In genomic region chr17:44536090-44536960, GRCh38 we compare ENCODE assay signal across 9 cellular contexts. TPM values are rescaled to one million over a fixed set of nuclear protein-coding genes. Genes with fewer than 3 reads are reported as not detected.
DNase-seq lines count a peak whose midpoint lies in the region; FAIRE-seq and TF ChIP-seq lines count a peak whose summit lies in the region.
"Had no signal": no experiment of that assay in that cellular context is flagged by ENCODE, and none has a peak within 500 bp of the region (broad histone marks: within the 10 kb centered on the region; RNA-seq: fewer than 3 reads in every experiment).

No MANE protein-coding gene starts in this region.

- no peak overlapping the region for H3K4me2 ChIP-seq in keratinocyte (ENCODE audit: control insufficient read depth, extremely low read depth, insufficient read depth, low read depth, low read length)

- H3K4me3 ChIP-seq in HEK293 (ENCODE audit: low read depth, low read length) = no peak overlapping the region
- H3K4me3 ChIP-seq in adipocyte (ENCODE audit: low read length) = no peak overlapping the region
- no peak overlapping the region for H3K4me3 ChIP-seq in keratinocyte (ENCODE audit: control insufficient read depth in 2 of 3, extremely low read depth in 1 of 3, insufficient read depth in 2 of 3, low read depth in 1 of 3, low read length in 3 of 3)
- H3K4me3 ChIP-seq in subcutaneous abdominal adipose tissue (ENCODE audit: low read depth in 1 of 5, low read length in 5 of 5) = peak overlapping the region in 1 of 5 donors; percentile 32

- H3K27ac ChIP-seq in HEK293 (ENCODE audit: extremely low read depth, low read depth, low read length) (0 out of 2 replicates have a peak overlapping the region, but pooled peaks have one; percentile 32), keratinocyte (ENCODE audit: control insufficient read depth, insufficient read depth, low read length) (no peak overlapping the region), subcutaneous abdominal adipose tissue (ENCODE audit: low read depth, low read length) (peak overlapping the region; percentile 24)

- no peaks in the 10 kb centered on the region for H3K9me1 ChIP-seq in keratinocyte (ENCODE audit: control insufficient read depth, extremely low read depth, insufficient read depth, low read length)

- DNase-seq in adipocyte (ENCODE audit: low read depth) (peak; percentile 44), keratinocyte (ENCODE audit: low read depth, low spot score) (no peak), GM13976 (ENCODE audit: low spot score) (no peak), cerebellar nuclear complex (lab: John Stamatoyannopoulos, UW) (no peak)
- no peak for DNase-seq in stimulated activated CD4-positive, alpha-beta T cell treated with anti-CD3 and anti-CD28 coated beads, Interleukin-15, amount 100 ng/mL, for 24 hours
- DNase-seq: activated CD4-positive, alpha-beta T cell treated with anti-CD3 and anti-CD28 coated beads for 36 hours had no signal

- H3K4me1 ChIP-seq in HEK293 (ENCODE audit: control insufficient read depth, insufficient read depth, low read length) = no peaks in the 10 kb centered on the region; the same call in 1 of the 2 replicates
- H3K4me1 ChIP-seq in adipocyte (ENCODE audit: control insufficient read depth, insufficient read depth, low read length) = peaks cover 25% of the 10 kb centered on the region
- H3K4me1 ChIP-seq in keratinocyte (ENCODE audit: control insufficient read depth, extremely low read depth, insufficient read depth, low read length) = peaks cover 5% of the 10 kb centered on the region
- peaks cover 2 to 20% (median 18%) of the 10 kb centered on the region in 5 donors for H3K4me1 ChIP-seq in subcutaneous abdominal adipose tissue (ENCODE audit: control insufficient read depth in 5 of 5, insufficient read depth in 5 of 5, low read length in 5 of 5)

- no peak for FAIRE-seq in keratinocyte (lab: Jason Lieb, UNC)

- H3K36me3 ChIP-seq in HEK293 (ENCODE audit: control insufficient read depth in 2 of 2, insufficient read depth in 1 of 2, low read length in 2 of 2) (no peaks in the 10 kb centered on the region), adipocyte (ENCODE audit: control insufficient read depth, insufficient read depth, low read length, severe bottlenecking) (no peaks in the 10 kb centered on the region), keratinocyte (ENCODE audit: control insufficient read depth in 2 of 2, extremely low read depth in 1 of 2, insufficient read depth in 2 of 2, low read length in 2 of 2) (no peaks in the 10 kb centered on the region), subcutaneous abdominal adipose tissue (ENCODE audit: control insufficient read depth in 5 of 5, insufficient read depth in 5 of 5, low read length in 5 of 5) (no peaks in the 10 kb centered on the region)

- no peaks in the 10 kb centered on the region for H3K9me3 ChIP-seq in HEK293 (ENCODE audit: control insufficient read depth, insufficient read depth, low read depth, low read length)
- H3K9me3 ChIP-seq in adipocyte (ENCODE audit: control insufficient read depth, low read length) = no peaks in the 10 kb centered on the region
- no peaks in the 10 kb centered on the region for H3K9me3 ChIP-seq in keratinocyte (ENCODE audit: control insufficient read depth, low read depth, low read length)
- H3K9me3 ChIP-seq in subcutaneous abdominal adipose tissue (ENCODE audit: control insufficient read depth in 5 of 5, low read length in 5 of 5) = no peaks in the 10 kb centered on the region

- H3K9ac ChIP-seq in adipocyte (ENCODE audit: low read length) = peak overlapping the region; percentile 67
- no peak overlapping the region for H3K9ac ChIP-seq in keratinocyte (ENCODE audit: control insufficient read depth, extremely low read depth, insufficient read depth, low read length)
- peak overlapping the region in 3 of 5 donors; percentile 0 to 54 (median 32) for H3K9ac ChIP-seq in subcutaneous abdominal adipose tissue (ENCODE audit: low read length in 5 of 5)

- TF ChIP-seq CTCF in HEK293 (tag by site-specific recombination; IDR thresholded peaks at IDR 0.05) = no peak
- no peak for TF ChIP-seq CTCF in keratinocyte (optimal IDR thresholded peaks at IDR 0.05 in 1 of 3, IDR thresholded peaks at IDR 0.05 in 1 of 3, conservative IDR thresholded peaks at IDR 0.05 in 1 of 3; ENCODE audit: extremely low read depth in 1 of 3, insufficient read depth in 2 of 3, low read length in 3 of 3)
- no peak for TF ChIP-seq CTCF in GM13976 (IDR thresholded peaks at IDR 0.05; ENCODE audit: borderline replicate concordance, control extremely low read depth, extremely low read depth, insufficient read depth, missing control alignments)

- no peaks in the 10 kb centered on the region for H3K79me2 ChIP-seq in keratinocyte (ENCODE audit: control insufficient read depth, insufficient read depth, low read length)

- CTCF ChIA-PET in HEK293 (lab: Yijun Ruan, JAX) = interaction anchor here (0.6 to 7.3 kb wide), 12 partner anchors 13 to 1407 kb away, joined by 3 to 100 read pairs (median 4); no protein-coding TSS in a partner anchor

- in situ Hi-C loops in GM13976 (cut with MboI; ENCODE audit: low sequenced_read_pairs, unreplicated experiment) = no loop called here

- POLR2A ChIA-PET in HEK293 (lab: Yijun Ruan, JAX) = interaction anchor here (0.5 to 1.0 kb wide), 4 partner anchors 13 to 51 kb away, joined by 3 to 4 read pairs (median 3); no protein-coding TSS in a partner anchor

- H4K20me1 ChIP-seq in keratinocyte (ENCODE audit: control insufficient read depth, extremely low read depth, insufficient read depth, low read length) = no peaks in the 10 kb centered on the region

- H3K27me3 ChIP-seq in adipocyte (replicated peaks; ENCODE audit: control insufficient read depth, insufficient read depth, low read length) (no peaks in the 10 kb centered on the region), keratinocyte (ENCODE audit: control insufficient read depth, extremely low read depth, insufficient read depth, low read length) (no peaks in the 10 kb centered on the region), subcutaneous abdominal adipose tissue (ENCODE audit: control insufficient read depth in 5 of 5, insufficient read depth in 4 of 5, low read length in 5 of 5) (peaks cover 0 to 6% (median 2%) of the 10 kb centered on the region in 5 donors)

- dilution Hi-C loops in keratinocyte (cut with MboI; ENCODE audit: extremely low pct_ligation_motif_present, low sequenced_read_pairs) = loop anchor here (10.0 kb wide), 1 partner anchor 98 kb away; no protein-coding TSS in a partner anchor

- peak overlapping the region; percentile 0 for H2AFZ ChIP-seq in keratinocyte (ENCODE audit: control insufficient read depth, low read length)

TF ChIP-seq in HEK293, 187 proteins besides CTCF, POLR2A, EP300 and RAD21 (continues in another document):
- TF ChIP-seq ZNF530 (tag by site-specific recombination; IDR thresholded peaks at IDR 0.05; ENCODE audit: low read depth) (no peak), ZNF24 (tag by site-specific recombination; IDR thresholded peaks at IDR 0.05) (no peak), ZFP3 (tag by site-specific recombination; IDR thresholded peaks at IDR 0.05; ENCODE audit: low read depth) (no peak), ZNF639 (tag by site-specific recombination; IDR thresholded peaks at IDR 0.05) (no peak), KLF17 (tag by site-specific recombination; IDR thresholded peaks at IDR 0.05) (no peak)

RNA-seq across cellular contexts. Expression of gene FZD2, which starts 21.0 kb away (rescaled TPM):
- 2.6 to 4.6 TPM (median 2.7 TPM) in 3 replicates for polyA plus RNA-seq in keratinocyte
- not detected for polyA plus RNA-seq in keratinocyte (2011; ENCODE audit: low read depth)
- 0.98 and 2.2 TPM in 2 replicates for polyA plus RNA-seq in keratinocyte (2011; cell fraction: cytosol; rRNA removed)
- 3.9 and 6.6 TPM in 2 replicates for polyA plus RNA-seq in keratinocyte (2011; cell fraction: nucleus; rRNA removed)
- 0.21 and 6.3 TPM in 2 replicates for polyA plus RNA-seq in keratinocyte (2012; ENCODE audit: low replicate concordance)
- polyA minus RNA-seq in keratinocyte = 3.0 to 13.8 TPM (median 3.9 TPM) in 3 replicates
- polyA minus RNA-seq in keratinocyte (2011; cell fraction: cytosol; rRNA and poly(A)+ RNA removed) = 6.9 TPM
- polyA minus RNA-seq in keratinocyte (2011; cell fraction: nucleus; rRNA and poly(A)+ RNA removed) = 8.8 and 9.9 TPM in 2 replicates
- polyA plus RNA-seq: IgD-negative memory B cell had no signal

RNA-seq across cellular contexts. Expression of gene GPATCH8, which starts 33.1 kb away (rescaled TPM):
- polyA plus RNA-seq in keratinocyte = 11.4 to 15.1 TPM (median 13.4 TPM) in 3 replicates
- polyA plus RNA-seq in keratinocyte (2011; ENCODE audit: low read depth) = 37.0 TPM
- polyA plus RNA-seq in keratinocyte (2011; cell fraction: cytosol; rRNA removed) = 9.6 and 12.4 TPM in 2 replicates
- 31.2 and 31.7 TPM in 2 replicates for polyA plus RNA-seq in keratinocyte (2011; cell fraction: nucleus; rRNA removed)
- 13.4 and 13.8 TPM in 2 replicates for polyA plus RNA-seq in keratinocyte (2012; ENCODE audit: low replicate concordance)
- 17.8 to 27.3 TPM (median 19.9 TPM) in 3 replicates for polyA minus RNA-seq in keratinocyte
- polyA minus RNA-seq in keratinocyte (2011; cell fraction: cytosol; rRNA and poly(A)+ RNA removed) = 8.4 TPM
- polyA minus RNA-seq in keratinocyte (2011; cell fraction: nucleus; rRNA and poly(A)+ RNA removed) = 26.6 and 47.6 TPM in 2 replicates
